In genomic region chr18:9615280-9615797, GRCh38 we compare ENCODE assay signal across 1 cellular context.
TF ChIP-seq lines count a peak whose summit lies in the region.

No MANE protein-coding gene starts in this region.

TF ChIP-seq in HEK293, 187 proteins besides CTCF, POLR2A, EP300 and RAD21 (continued from another document):
- TF ChIP-seq ZNF449 (tag by site-specific recombination; IDR thresholded peaks at IDR 0.05): no peak
- 0 out of 2 replicates have a peak, but pooled peaks have one; percentile 39 for TF ChIP-seq ZFP69B (tag by site-specific recombination; IDR thresholded peaks at IDR 0.05)
- TF ChIP-seq GLIS2 (tag by site-specific recombination; IDR thresholded peaks at IDR 0.05): no peak
TF ChIP-seq in HEK293: peak in this region for 6.
